In the genomic region with DNA sequence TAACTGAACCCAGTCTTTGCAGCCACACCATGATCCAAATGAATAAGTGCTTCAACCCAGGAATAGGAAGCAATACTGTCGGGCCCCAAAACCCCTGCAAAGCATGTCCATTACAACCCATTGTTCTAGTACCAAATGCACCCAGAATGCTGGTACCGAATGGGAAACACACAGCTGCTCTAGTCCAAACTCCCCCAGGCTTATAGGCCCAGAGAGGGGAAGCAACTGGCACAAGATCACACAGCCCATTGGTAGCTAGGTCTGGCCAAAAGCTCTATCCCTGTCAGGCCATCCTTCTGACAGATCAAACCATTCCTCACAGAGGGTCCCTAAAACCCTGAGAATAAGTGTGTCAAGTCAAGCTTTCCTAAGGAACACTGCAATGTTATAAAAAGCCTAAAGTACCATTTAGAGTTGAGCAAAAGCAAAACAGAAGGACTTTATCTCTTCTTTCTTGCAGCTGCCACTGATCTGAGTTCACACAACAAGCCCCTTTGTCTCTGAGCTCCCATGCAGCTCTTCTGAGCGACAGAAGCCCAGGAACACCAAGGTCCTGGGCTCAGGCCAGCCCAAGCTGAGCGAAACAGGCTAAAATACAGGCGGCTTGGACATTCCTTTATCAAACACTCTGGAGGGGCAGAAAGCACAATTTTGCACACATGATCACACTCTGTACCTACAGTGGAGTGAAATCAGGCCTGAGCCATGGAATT, we compare ENCODE assay signal across 16 cellular contexts.
DNase-seq lines count a peak whose midpoint lies in the region; ATAC-seq, FAIRE-seq and TF ChIP-seq lines count a peak whose summit lies in the region.
"Had no signal": no experiment of that assay in that cellular context is flagged by ENCODE, and none has a peak within 500 bp of the region (broad histone marks: within the 10 kb centered on the region; RNA-seq: fewer than 3 reads in every experiment).

No MANE protein-coding gene starts in this region.

- DNase-seq in G401 (ENCODE audit: low spot score): peak; percentile 74
- DNase-seq in astrocyte of the hippocampus (ENCODE audit: low read depth, low spot score): peak; percentile 46
- peak; percentile 69 for DNase-seq in left ventricle myocardium superior
- DNase-seq in pancreas: peak in 2 of 6 donors; percentile 24 to 42
- DNase-seq in NK-92 treated with Interleukin-12 subunit alpha and Interleukin-12 subunit beta, amount 100 ng/mL, for 24 hours (lab: John Stamatoyannopoulos, UW): no peak
- DNase-seq in spleen: no peak
- DNase-seq: activated B cell treated with CpG ODN at 0.5 μM for 24 hours; Calu3; effector memory CD8-positive, alpha-beta T cell; MM.1S; NCI-H2081 treated with DMSO at 0.1 percent for 48 hours had no signal

- H3K36me3 ChIP-seq in pancreas (no peaks in the 10 kb centered on the region), spleen (no peaks in the 10 kb centered on the region)
- H3K36me3 ChIP-seq: prostate gland had no signal

- peaks cover 8 to 40% (median 38%) of the 10 kb centered on the region in 3 donors for H3K4me1 ChIP-seq in pancreas
- H3K4me1 ChIP-seq in spleen: peaks cover 0 to 52% (median 31%) of the 10 kb centered on the region in 6 donors
- H3K4me1 ChIP-seq: prostate gland had no signal

- TF ChIP-seq POLR2A in spleen (IDR thresholded peaks at IDR 0.05): no peak

- H3K4me3 ChIP-seq in pancreas: no peak overlapping the region
- no peak overlapping the region for H3K4me3 ChIP-seq in spleen
- H3K4me3 ChIP-seq: prostate gland had no signal

- in situ Hi-C loops in G401 (cut with HindIII; ENCODE audit: low sequenced_read_pairs): no loop called here

- TF ChIP-seq CTCF in pancreas (IDR thresholded peaks at IDR 0.05): no peak
- TF ChIP-seq CTCF in spleen (IDR thresholded peaks at IDR 0.05 in 8 of 11, conservative IDR thresholded peaks at IDR 0.05 in 3 of 11): no peak

- H3K9me3 ChIP-seq in pancreas: no peaks in the 10 kb centered on the region
- no peaks in the 10 kb centered on the region for H3K9me3 ChIP-seq in spleen
- H3K9me3 ChIP-seq: prostate gland had no signal

- no peaks in the 10 kb centered on the region for H3K27me3 ChIP-seq in pancreas
- no peaks in the 10 kb centered on the region for H3K27me3 ChIP-seq in spleen (replicated peaks in 1 of 7)

- peak overlapping the region; percentile 9 to 54 (median 34) for H3K27ac ChIP-seq in pancreas
- no peak overlapping the region for H3K27ac ChIP-seq in spleen
- H3K27ac ChIP-seq: prostate gland had no signal

- ATAC-seq in left ventricle myocardium superior: peak; percentile 88
- peak; percentile 6 to 76 (median 52) for ATAC-seq in pancreas
- ATAC-seq in GM18502 (IDR thresholded peaks at IDR 0.05; ENCODE audit: poor library complexity, unreplicated experiment): no peak
- ATAC-seq in GM19324 (IDR thresholded peaks at IDR 0.05; ENCODE audit: low FRiP score, unreplicated experiment): no peak
- ATAC-seq: effector memory CD8-positive, alpha-beta T cell had no signal

- WGBS in pancreas, 2 donors: 60 to 65% methylated on average over 5 of the region's 5 CpGs
- WGBS in spleen, 5 donors: 92 to 97% (median 95%) methylated on average over 4 to 5 of the region's 5 CpGs

- FAIRE-seq in pancreas (lab: Jason Lieb, UNC): no peak
- FAIRE-seq: H54, RCC 7860 had no signal

- intact Hi-C loops in left ventricle myocardium superior (cut with micrococcal nuclease) (no loop called here), pancreas (cut with DNase I) (no loop called here), spleen (cut with DNase I; ENCODE audit: low total_unique reads) (no loop called here)

Comparison
In these comparisons a context has a peak if more than half of its experiments do, and no peak if none do; other contexts are left out.
1. DNase-seq: peak in G401 (single experiment), astrocyte of the hippocampus (single experiment) and left ventricle myocardium superior (single experiment); none in NK-92 treated with Interleukin-12 subunit alpha and Interleukin-12 subunit beta, amount 100 ng/mL, for 24 hours (single experiment) and spleen (single experiment).
2. ATAC-seq: peak in left ventricle myocardium superior (single experiment) and pancreas (4 of 4); none in GM18502 (single experiment) and GM19324 (single experiment).
3. H3K27ac ChIP-seq: peak in pancreas (4 of 4); none in spleen (0 of 8).